8 cellular contexts compared by ENCODE assay signal in the genomic region with DNA sequence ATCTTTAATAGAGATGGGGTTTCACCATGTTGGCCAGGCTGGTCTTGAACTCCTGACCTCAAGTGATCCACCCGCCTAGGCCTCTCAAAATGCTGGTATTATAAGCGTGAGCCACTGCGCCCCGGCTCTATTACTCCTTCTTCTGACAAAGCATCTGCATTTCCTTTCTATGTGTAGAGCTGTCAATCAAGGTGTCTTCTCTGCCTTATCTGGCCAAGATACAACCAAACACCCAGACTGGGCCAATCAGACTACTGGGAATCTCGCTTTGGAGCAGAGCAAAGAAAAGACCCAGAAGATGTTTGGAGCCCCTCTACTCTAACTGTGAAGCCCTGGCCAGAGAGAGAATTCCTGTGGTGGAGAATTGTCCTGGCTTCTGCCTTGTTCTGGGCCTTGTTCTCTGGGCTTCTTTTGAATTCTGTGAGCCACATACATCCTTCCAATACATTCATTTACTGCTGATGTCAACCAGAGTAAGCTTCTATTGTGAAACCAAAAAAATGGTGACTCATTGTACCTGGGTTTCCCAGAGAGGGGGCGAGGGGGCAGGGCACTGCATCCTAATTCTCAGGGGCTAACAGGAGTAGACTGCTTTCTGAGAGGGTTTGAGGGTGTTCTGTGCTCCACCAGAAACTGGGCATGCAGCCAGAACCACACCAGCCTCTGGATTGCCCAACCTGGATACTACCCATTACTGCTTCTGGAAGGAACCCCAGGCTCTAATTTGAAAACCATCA. TPM values are rescaled to one million over a fixed set of nuclear protein-coding genes. Genes with fewer than 3 reads are reported as not detected.
DNase-seq lines count a peak whose midpoint lies in the region; ATAC-seq and TF ChIP-seq lines count a peak whose summit lies in the region.

No MANE protein-coding gene starts in this region.

- no peak overlapping the region for H4K8ac ChIP-seq in mesenchymal stem cell (ENCODE audit: low read length)

- no peak overlapping the region for H3K4ac ChIP-seq in mesenchymal stem cell (ENCODE audit: low read depth in 1 of 2, low read length in 2 of 2)

- peak overlapping the region; percentile 70 for H3K27ac Mint-ChIP-seq in Calu3 (ENCODE audit: unreplicated experiment)

- H3K27me3 Mint-ChIP-seq in Calu3 (ENCODE audit: unreplicated experiment), result no peaks in the 10 kb centered on the region

- H3K4me3 ChIP-seq in mesenchymal stem cell (ENCODE audit: insufficient read depth in 1 of 2, low read depth in 1 of 2, low read length in 2 of 2), result no peak overlapping the region

- CTCF ChIA-PET in Calu3 (lab: Charles Lee), result no interaction called here

- no peak overlapping the region for H2AK5ac ChIP-seq in mesenchymal stem cell (ENCODE audit: low read length, severe bottlenecking)

- no peak overlapping the region for H3K4me3 Mint-ChIP-seq in Calu3 (ENCODE audit: low read depth, unreplicated experiment)

- H2BK12ac ChIP-seq in mesenchymal stem cell (ENCODE audit: low read length in 2 of 2), result no peak overlapping the region

- no peak overlapping the region for H3K9ac ChIP-seq in mesenchymal stem cell (ENCODE audit: low read length)

- no peaks in the 10 kb centered on the region for H3K36me3 Mint-ChIP-seq in Calu3 (ENCODE audit: insufficient read depth, unreplicated experiment)

- H4K91ac ChIP-seq in mesenchymal stem cell (ENCODE audit: low read length), result no peak overlapping the region

- H3K79me1 ChIP-seq in mesenchymal stem cell (replicated peaks; ENCODE audit: low read length, poor library complexity, severe bottlenecking), result no peaks in the 10 kb centered on the region

- H2AFZ ChIP-seq in mesenchymal stem cell (ENCODE audit: low read depth, low read length), result no peak overlapping the region

- H3K9me3 ChIP-seq in mesenchymal stem cell (ENCODE audit: control insufficient read depth, low read length), result no peaks in the 10 kb centered on the region

- WGBS in mesenchymal stem cell, result 96% methylated on average over 6 of the region's 6 CpGs

- H2BK120ac ChIP-seq in mesenchymal stem cell (ENCODE audit: low read depth, low read length), result no peak overlapping the region

- H3K4me1 Mint-ChIP-seq in Calu3 (ENCODE audit: low read depth, unreplicated experiment), result peaks cover 32% of the 10 kb centered on the region

- no TSS peak for BruUV-seq in Calu3 (replicated peaks; lab: Mats Ljungman, UMichigan)

- H2BK5ac ChIP-seq in mesenchymal stem cell (ENCODE audit: low read depth, low read length, poor library complexity, severe bottlenecking), result no peak overlapping the region

- no peak overlapping the region for H3K14ac ChIP-seq in mesenchymal stem cell (ENCODE audit: low read length in 2 of 2)

- intact Hi-C loops in Calu3 (cut with micrococcal nuclease; ENCODE audit: unreplicated experiment), result loop anchor here (10.0 kb wide), 1 partner anchor 425 kb away; no protein-coding TSS in a partner anchor

- no peak for ATAC-seq in SK-N-SH treated with all-trans-retinoic acid at 6 μM for 48 hours

- H3K23ac ChIP-seq in mesenchymal stem cell (ENCODE audit: low read length in 2 of 2), result no peak overlapping the region

- TF ChIP-seq CTCF in Calu3 (IDR thresholded peaks at IDR 0.05; ENCODE audit: unreplicated experiment), result no peak

- no peak overlapping the region for H3K18ac ChIP-seq in mesenchymal stem cell (ENCODE audit: low read depth in 1 of 2, low read length in 2 of 2)

- no peaks in the 10 kb centered on the region for H3K4me1 ChIP-seq in mesenchymal stem cell (ENCODE audit: control insufficient read depth, insufficient read depth, low read depth, low read length)

- H3K27me3 ChIP-seq in mesenchymal stem cell (ENCODE audit: control insufficient read depth in 1 of 2, insufficient read depth in 1 of 2, low read length in 2 of 2), result peaks cover 4 to 23% of the 10 kb centered on the region in 2 experiments

- DNase-seq in Calu3 (peak; percentile 62), HT1080 (ENCODE audit: low read depth) (peak; percentile 54), activated T-cell treated with anti-CD3 and anti-CD28 coated beads for 48 hours (ENCODE audit: low read depth) (peak; percentile 62), mesenchymal stem cell (peak; percentile 57), mesenteric fat pad (ENCODE audit: low spot score) (no peak), SHP77 treated with DMSO at 0.1 percent for 48 hours (lab: John Stamatoyannopoulos, UW) (no peak), NCI-H187 treated with DMSO at 0.1 percent for 48 hours (lab: John Stamatoyannopoulos, UW) (no peak)

- no peak overlapping the region for H2BK15ac ChIP-seq in mesenchymal stem cell (ENCODE audit: low read depth, poor library complexity, severe bottlenecking)

- no peaks in the 10 kb centered on the region for H3K36me3 ChIP-seq in mesenchymal stem cell (ENCODE audit: control insufficient read depth in 1 of 2, insufficient read depth in 2 of 2, low read depth in 1 of 2, low read length in 2 of 2)

- H3K9me3 Mint-ChIP-seq in Calu3 (ENCODE audit: low read depth, unreplicated experiment), result no peaks in the 10 kb centered on the region

- no peak overlapping the region for H3K27ac ChIP-seq in mesenchymal stem cell (ENCODE audit: low read length, poor library complexity, severe bottlenecking)

- no peak overlapping the region for H3K4me2 ChIP-seq in mesenchymal stem cell (ENCODE audit: low read length, poor library complexity, severe bottlenecking)

TF ChIP-seq in SK-N-SH treated with all-trans-retinoic acid at 6 μM for 48 hours, 23 proteins besides CTCF, POLR2A, EP300 and RAD21 (continues in another document):
- TF ChIP-seq, protein P1, sequence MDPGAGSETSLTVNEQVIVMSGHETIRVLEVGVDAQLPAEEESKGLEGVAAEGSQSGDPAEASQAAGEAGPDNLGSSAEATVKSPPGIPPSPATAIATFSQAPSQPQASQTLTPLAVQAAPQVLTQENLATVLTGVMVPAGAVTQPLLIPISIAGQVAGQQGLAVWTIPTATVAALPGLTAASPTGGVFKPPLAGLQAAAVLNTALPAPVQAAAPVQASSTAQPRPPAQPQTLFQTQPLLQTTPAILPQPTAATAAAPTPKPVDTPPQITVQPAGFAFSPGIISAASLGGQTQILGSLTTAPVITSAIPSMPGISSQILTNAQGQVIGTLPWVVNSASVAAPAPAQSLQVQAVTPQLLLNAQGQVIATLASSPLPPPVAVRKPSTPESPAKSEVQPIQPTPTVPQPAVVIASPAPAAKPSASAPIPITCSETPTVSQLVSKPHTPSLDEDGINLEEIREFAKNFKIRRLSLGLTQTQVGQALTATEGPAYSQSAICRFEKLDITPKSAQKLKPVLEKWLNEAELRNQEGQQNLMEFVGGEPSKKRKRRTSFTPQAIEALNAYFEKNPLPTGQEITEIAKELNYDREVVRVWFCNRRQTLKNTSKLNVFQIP (CRISPR knock-in tag; IDR thresholded peaks at IDR 0.05; ENCODE audit: borderline replicate concordance, low read depth), result no peak
- TF ChIP-seq ZNF8 (CRISPR knock-in tag; IDR thresholded peaks at IDR 0.05) (no peak), ZC3H10 (CRISPR knock-in tag; IDR thresholded peaks at IDR 0.05) (no peak), ZNF565 (CRISPR knock-in tag; conservative IDR thresholded peaks at IDR 0.05; ENCODE audit: low read depth) (no peak), CSDC2 (CRISPR knock-in tag; IDR thresholded peaks at IDR 0.05) (no peak), ISL1 (CRISPR knock-in tag; IDR thresholded peaks at IDR 0.05) (no peak), OSR1 (CRISPR knock-in tag; IDR thresholded peaks at IDR 0.05) (no peak), ZFP30 (CRISPR knock-in tag; IDR thresholded peaks at IDR 0.05) (no peak), ESRRG (CRISPR knock-in tag; IDR thresholded peaks at IDR 0.05) (no peak), GLIS3 (CRISPR knock-in tag; IDR thresholded peaks at IDR 0.05) (no peak), ZFP3 (CRISPR knock-in tag; IDR thresholded peaks at IDR 0.05) (no peak), TCF4 (CRISPR knock-in tag; IDR thresholded peaks at IDR 0.05; ENCODE audit: borderline replicate concordance) (no peak)
- TF ChIP-seq, protein P2, sequence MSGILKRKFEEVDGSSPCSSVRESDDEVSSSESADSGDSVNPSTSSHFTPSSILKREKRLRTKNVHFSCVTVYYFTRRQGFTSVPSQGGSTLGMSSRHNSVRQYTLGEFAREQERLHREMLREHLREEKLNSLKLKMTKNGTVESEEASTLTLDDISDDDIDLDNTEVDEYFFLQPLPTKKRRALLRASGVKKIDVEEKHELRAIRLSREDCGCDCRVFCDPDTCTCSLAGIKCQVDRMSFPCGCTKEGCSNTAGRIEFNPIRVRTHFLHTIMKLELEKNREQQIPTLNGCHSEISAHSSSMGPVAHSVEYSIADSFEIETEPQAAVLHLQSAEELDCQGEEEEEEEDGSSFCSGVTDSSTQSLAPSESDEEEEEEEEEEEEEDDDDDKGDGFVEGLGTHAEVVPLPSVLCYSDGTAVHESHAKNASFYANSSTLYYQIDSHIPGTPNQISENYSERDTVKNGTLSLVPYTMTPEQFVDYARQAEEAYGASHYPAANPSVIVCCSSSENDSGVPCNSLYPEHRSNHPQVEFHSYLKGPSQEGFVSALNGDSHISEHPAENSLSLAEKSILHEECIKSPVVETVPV (CRISPR knock-in tag; IDR thresholded peaks at IDR 0.05), result no peak
- TF ChIP-seq, protein P3, sequence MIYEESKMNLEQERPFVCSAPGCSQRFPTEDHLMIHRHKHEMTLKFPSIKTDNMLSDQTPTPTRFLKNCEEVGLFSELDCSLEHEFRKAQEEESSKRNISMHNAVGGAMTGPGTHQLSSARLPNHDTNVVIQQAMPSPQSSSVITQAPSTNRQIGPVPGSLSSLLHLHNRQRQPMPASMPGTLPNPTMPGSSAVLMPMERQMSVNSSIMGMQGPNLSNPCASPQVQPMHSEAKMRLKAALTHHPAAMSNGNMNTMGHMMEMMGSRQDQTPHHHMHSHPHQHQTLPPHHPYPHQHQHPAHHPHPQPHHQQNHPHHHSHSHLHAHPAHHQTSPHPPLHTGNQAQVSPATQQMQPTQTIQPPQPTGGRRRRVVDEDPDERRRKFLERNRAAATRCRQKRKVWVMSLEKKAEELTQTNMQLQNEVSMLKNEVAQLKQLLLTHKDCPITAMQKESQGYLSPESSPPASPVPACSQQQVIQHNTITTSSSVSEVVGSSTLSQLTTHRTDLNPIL (CRISPR knock-in tag; IDR thresholded peaks at IDR 0.05; ENCODE audit: low read depth), result no peak

RNA-seq across cellular contexts. Expression of a gene that starts 18.8 kb away (rescaled TPM):
- total RNA-seq in Calu3 (2022) (0.61 and 1.4 TPM in 2 replicates), mesenteric fat pad (9.5 TPM)
- total RNA-seq in HT1080 (2014; rRNA removed; shearing (Covaris generic)), result 0.67 and 0.85 TPM in 2 replicates
- polyA plus RNA-seq in HT1080 (2015; cell fraction: cytosol; rRNA removed), result 0.12 and 0.49 TPM in 2 replicates
- 0.54 and 0.67 TPM in 2 replicates for polyA plus RNA-seq in HT1080 (2015; cell fraction: nucleus; rRNA removed)
- polyA plus RNA-seq in mesenchymal stem cell (2013, experiment 1 of 2), result 3.0 TPM
- polyA plus RNA-seq in mesenchymal stem cell (2013, experiment 2 of 2), result 2.6 TPM

RNA-seq across cellular contexts. Expression of a gene that starts 37.4 kb away (rescaled TPM):
- 1.4 and 2.2 TPM in 2 replicates for total RNA-seq in Calu3 (2022)
- total RNA-seq in HT1080 (2014; rRNA removed; shearing (Covaris generic)), result not detected in 2 replicates
- polyA plus RNA-seq in HT1080 (2015; cell fraction: cytosol; rRNA removed), result not detected in 2 replicates
- not detected in 2 replicates for polyA plus RNA-seq in HT1080 (2015; cell fraction: nucleus; rRNA removed)
- not detected for polyA plus RNA-seq in mesenchymal stem cell (2013, experiment 1 of 2)
- 0.04 TPM for polyA plus RNA-seq in mesenchymal stem cell (2013, experiment 2 of 2)
- total RNA-seq in mesenteric fat pad, result 8.1 TPM

Comparison
In these comparisons a context has a peak if more than half of its experiments do, and no peak if none do; other contexts are left out.
1. DNase-seq: peak in Calu3 (single experiment), HT1080 (single experiment), activated T-cell treated with anti-CD3 and anti-CD28 coated beads for 48 hours (single experiment) and mesenchymal stem cell (single experiment); none in mesenteric fat pad (single experiment), SHP77 treated with DMSO at 0.1 percent for 48 hours (single experiment) and NCI-H187 treated with DMSO at 0.1 percent for 48 hours (single experiment).